18 cellular contexts compared by ENCODE assay signal in the genomic region with DNA sequence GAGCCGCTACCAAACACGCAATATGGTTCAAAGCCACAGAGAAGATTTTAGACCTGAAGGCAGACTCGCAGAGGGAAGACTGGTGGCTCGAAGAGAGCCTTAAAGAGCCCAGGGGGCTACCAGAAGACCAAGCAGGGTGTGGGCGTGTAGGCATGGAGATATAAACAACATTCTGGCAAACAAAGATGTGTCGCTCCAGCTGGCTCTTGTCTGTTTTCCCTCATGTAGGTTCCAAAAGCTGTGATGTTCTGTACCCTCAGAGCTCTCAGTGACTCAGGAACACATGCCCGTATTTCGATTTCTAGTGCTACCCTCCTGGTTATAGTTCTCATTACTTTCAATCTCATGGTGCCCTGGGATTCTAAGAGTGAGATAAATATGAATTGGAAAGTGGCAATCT. TPM values are rescaled to one million over a fixed set of nuclear protein-coding genes. Genes with fewer than 3 reads are reported as not detected.
DNase-seq lines count a peak whose midpoint lies in the region; ATAC-seq and TF ChIP-seq lines count a peak whose summit lies in the region.
"Had no signal": no experiment of that assay in that cellular context is flagged by ENCODE, and none has a peak within 500 bp of the region (broad histone marks: within the 10 kb centered on the region; RNA-seq: fewer than 3 reads in every experiment).

No MANE protein-coding gene starts in this region.

- H3K9ac ChIP-seq in IMR-90 (ENCODE audit: low read depth, low read length): no peak overlapping the region

- TF ChIP-seq POLR2A in IMR-90 (IDR thresholded peaks at IDR 0.05; ENCODE audit: low read depth, low read length) (no peak), stomach (IDR thresholded peaks at IDR 0.05) (no peak)

- TF ChIP-seq EP300 in stomach (IDR thresholded peaks at IDR 0.05): no peak

- H4K8ac ChIP-seq in IMR-90 (ENCODE audit: low read depth in 2 of 2, low read length in 2 of 2): peak overlapping the region in 1 of 2 experiments; percentile 15; a peak in 2 of 4 replicates

- H4K5ac ChIP-seq in IMR-90 (ENCODE audit: low read depth, low read length): peak overlapping the region; percentile 15; the same call in 1 of the 2 replicates

- TF ChIP-seq CTCF in BJ (IDR thresholded peaks at IDR 0.05; ENCODE audit: insufficient read depth, low read depth, low read length) (no peak), IMR-90 (conservative IDR thresholded peaks at IDR 0.05; ENCODE audit: low read depth, low read length) (no peak), choroid plexus epithelial cell (conservative IDR thresholded peaks at IDR 0.05; ENCODE audit: low read depth, low read length) (no peak), nephron (IDR thresholded peaks at IDR 0.05; ENCODE audit: unreplicated experiment in 3 of 3) (no peak), stomach (IDR thresholded peaks at IDR 0.05) (no peak)

- H3K9me3 ChIP-seq in IMR-90 (ENCODE audit: control insufficient read depth, insufficient read depth, low read length) (no peaks in the 10 kb centered on the region), stomach (no peaks in the 10 kb centered on the region)
- H3K9me3 ChIP-seq: upper lobe of right lung had no signal

- H3K27ac Mint-ChIP-seq in nephron: peak overlapping the region; percentile 21 to 85 (median 55)
- H3K27ac Mint-ChIP-seq: activated T-helper 2 cell treated with anti-CD3 and anti-CD28 coated beads, Interferon-gamma antibody, Interleukin-2, Interleukin-4, amounts not matched to agents 10 μg/mL and 5 μg/mL and 100 μg/mL, durations not matched to agents 14 hours and 24 hours and 36 hours; endodermal cell had no signal

- H3K4me2 ChIP-seq in IMR-90 (ENCODE audit: low read depth, low read length): peak overlapping the region; percentile 60

- H2AK5ac ChIP-seq in IMR-90 (ENCODE audit: low read depth, low read length): 0 out of 2 replicates have a peak overlapping the region, but pooled peaks have one; percentile 20

- intact Hi-C loops in IMR-90 (cut with micrococcal nuclease): no loop called here
- intact Hi-C loops in stomach (cut with DNase I; ENCODE audit: low total_unique reads): no loop called here

- no peak overlapping the region for H3K56ac ChIP-seq in IMR-90 (ENCODE audit: extremely low read depth, insufficient read depth, low read length)

- H3K14ac ChIP-seq in IMR-90 (replicated peaks; ENCODE audit: low read depth, low read length): no peak overlapping the region

- no peak overlapping the region for H4K91ac ChIP-seq in IMR-90 (ENCODE audit: insufficient read depth, low read depth, low read length)

- CTCF ChIA-PET in BJ (lab: Yijun Ruan, JAX) (no interaction called here), IMR-90 (lab: Yijun Ruan, JAX) (no interaction called here)

- no peak overlapping the region for H2BK5ac ChIP-seq in IMR-90 (ENCODE audit: low read depth, low read length, poor library complexity, severe bottlenecking)

- H3K36me3 Mint-ChIP-seq in nephron (ENCODE audit: low read depth): no peaks in the 10 kb centered on the region

- H2AFZ ChIP-seq in IMR-90 (replicated peaks; ENCODE audit: low read length, poor library complexity): peak overlapping the region; percentile 26

- H3K27ac ChIP-seq in IMR-90 (ENCODE audit: insufficient read depth, low read length) (no peak overlapping the region), stomach (no peak overlapping the region)
- H3K27ac ChIP-seq: upper lobe of right lung had no signal

- peak overlapping the region; percentile 3 for H2AK9ac ChIP-seq in IMR-90 (replicated peaks; ENCODE audit: low read depth, low read length, poor library complexity)

- H2BK20ac ChIP-seq in IMR-90 (ENCODE audit: low read depth, low read length): no peak overlapping the region

- no peak overlapping the region for H3K4me3 ChIP-seq in BJ (ENCODE audit: low read depth, low read length)
- H3K4me3 ChIP-seq in IMR-90 (ENCODE audit: insufficient read depth, low read depth, low read length): no peak overlapping the region
- H3K4me3 ChIP-seq in choroid plexus epithelial cell (ENCODE audit: low read depth, low read length): no peak overlapping the region
- H3K4me3 ChIP-seq in stomach: no peak overlapping the region
- H3K4me3 ChIP-seq: upper lobe of right lung had no signal

- no peaks in the 10 kb centered on the region for H3K9me3 Mint-ChIP-seq in nephron
- H3K9me3 Mint-ChIP-seq: activated T-helper 2 cell treated with anti-CD3 and anti-CD28 coated beads, Interferon-gamma antibody, Interleukin-2, Interleukin-4, amounts not matched to agents 10 μg/mL and 5 μg/mL and 100 μg/mL, durations not matched to agents 14 hours and 24 hours and 36 hours; CD8-positive, alpha-beta memory T cell; endodermal cell; naive B cell had no signal

- dilution Hi-C loops in IMR-90 (cut with HindIII; ENCODE audit: low sequenced_read_pairs, unreplicated experiment): no loop called here

- H3K9me1 ChIP-seq in IMR-90 (ENCODE audit: insufficient read depth, low read length): peaks cover 8% of the 10 kb centered on the region

- ATAC-seq in IMR-90 (ENCODE audit: low read depth): peak; percentile 56
- ATAC-seq: upper lobe of right lung had no signal

- no peak overlapping the region for H2BK15ac ChIP-seq in IMR-90 (ENCODE audit: low read depth, low read length)

- H3K36me3 ChIP-seq in BJ (ENCODE audit: control insufficient read depth, insufficient read depth, low read length) (peaks cover 2% of the 10 kb centered on the region; the same call in 1 of the 2 replicates), IMR-90 (ENCODE audit: control insufficient read depth, insufficient read depth, low read length) (no peaks in the 10 kb centered on the region), stomach (no peaks in the 10 kb centered on the region)
- H3K36me3 ChIP-seq: upper lobe of right lung had no signal

- H3K27me3 Mint-ChIP-seq in nephron (ENCODE audit: low read depth): no peaks in the 10 kb centered on the region
- H3K27me3 Mint-ChIP-seq: CD8-positive, alpha-beta memory T cell; naive B cell had no signal

- H3K4me3 Mint-ChIP-seq in nephron: no peak overlapping the region
- H3K4me3 Mint-ChIP-seq: CD8-positive, alpha-beta memory T cell; endodermal cell had no signal

- 20% methylated on average over 1 of the region's 8 CpGs; no CpG with 5 or more reads in 1 of the 2 experiments for WGBS in IMR-90 (ENCODE audit: extremely low coverage in 2 of 2, insufficient read length in 1 of 2), 2 experiments
- 74 to 82% (median 80%) methylated on average over 8 of the region's 8 CpGs for WGBS in stomach, 5 donors

- H3K27me3 ChIP-seq in BJ (ENCODE audit: control insufficient read depth, insufficient read depth, low read length) (no peaks in the 10 kb centered on the region), IMR-90 (ENCODE audit: control insufficient read depth, insufficient read depth, low read length) (no peaks in the 10 kb centered on the region), stomach (no peaks in the 10 kb centered on the region)
- H3K27me3 ChIP-seq: upper lobe of right lung had no signal

- peak overlapping the region; percentile 59; the same call in 1 of the 2 replicates for H3K4ac ChIP-seq in IMR-90 (ENCODE audit: low read depth, low read length)

- no peak for TF ChIP-seq RAD21 in IMR-90 (IDR thresholded peaks at IDR 0.05; ENCODE audit: low read length)

- H2BK120ac ChIP-seq in IMR-90 (ENCODE audit: low read depth, low read length): peak overlapping the region; percentile 20; the same call in 1 of the 2 replicates

- peaks cover 41% of the 10 kb centered on the region for H3K4me1 Mint-ChIP-seq in nephron

- no peaks in the 10 kb centered on the region for H4K20me1 ChIP-seq in IMR-90 (ENCODE audit: insufficient read depth, low read length)

- H3K18ac ChIP-seq in IMR-90 (ENCODE audit: low read depth, low read length): no peak overlapping the region

- BruUV-seq in IMR-90 (replicated peaks; lab: Mats Ljungman, UMichigan): no TSS peak

- POLR2A ChIA-PET in BJ (lab: Charles Lee) (no interaction called here), IMR-90 (lab: Charles Lee; ENCODE audit: unreplicated experiment) (no interaction called here)

- in situ Hi-C loops in IMR-90 (cut with MboI; ENCODE audit: low sequenced_read_pairs): no loop called here

- H3K4me1 ChIP-seq in IMR-90 (ENCODE audit: control insufficient read depth, insufficient read depth, low read length) (peaks cover 7% of the 10 kb centered on the region), stomach (peaks cover 0 to 6% (median 4%) of the 10 kb centered on the region in 4 donors)
- H3K4me1 ChIP-seq: upper lobe of right lung had no signal

- H3K79me1 ChIP-seq in IMR-90 (ENCODE audit: low read depth in 1 of 2, low read length in 2 of 2): peaks cover 33 to 63% of the 10 kb centered on the region in 2 experiments

- DNase-seq in BJ (ENCODE audit: low read depth) (peak; percentile 41), IMR-90 (peak; percentile 80), choroid plexus epithelial cell (ENCODE audit: low read depth) (peak; percentile 47), SIG-M5 treated with dmso at 0.1 percent for 504 hours (lab: John Stamatoyannopoulos, UW; ENCODE audit: unreplicated experiment) (no peak), stomach (no peak), middle frontal gyrus (ENCODE audit: extremely low spot score, low spot score) (no peak)
- DNase-seq: activated CD4-positive, alpha-beta T cell treated with anti-CD3 and anti-CD28 coated beads, Interleukin-2, amount 50 U/mL, for 4 hours; CD8-positive, alpha-beta memory T cell; endodermal cell; naive B cell; NCI-H1930; NCI-H524; stimulated activated CD4-positive, alpha-beta T cell treated with anti-CD3 and anti-CD28 coated beads, Interleukin-2, amount 100 ng/mL, for 24 hours; stimulated activated CD8-positive, alpha-beta memory T cell treated with anti-CD3 and anti-CD28 coated beads, Interleukin-4, amount 100 ng/mL, for 48 hours; T-helper 9 cell; upper lobe of right lung had no signal

- H3K23ac ChIP-seq in IMR-90 (ENCODE audit: low read depth, low read length): no peak overlapping the region

TF ChIP-seq in IMR-90, 13 proteins besides CTCF, POLR2A, EP300 and RAD21 (continues in another document):
- TF ChIP-seq CEBPB (IDR thresholded peaks at IDR 0.05; ENCODE audit: low read depth, low read length): no peak
- no peak for TF ChIP-seq RFX5 (IDR thresholded peaks at IDR 0.05; ENCODE audit: low read depth, low read length)
- TF ChIP-seq, protein P1, sequence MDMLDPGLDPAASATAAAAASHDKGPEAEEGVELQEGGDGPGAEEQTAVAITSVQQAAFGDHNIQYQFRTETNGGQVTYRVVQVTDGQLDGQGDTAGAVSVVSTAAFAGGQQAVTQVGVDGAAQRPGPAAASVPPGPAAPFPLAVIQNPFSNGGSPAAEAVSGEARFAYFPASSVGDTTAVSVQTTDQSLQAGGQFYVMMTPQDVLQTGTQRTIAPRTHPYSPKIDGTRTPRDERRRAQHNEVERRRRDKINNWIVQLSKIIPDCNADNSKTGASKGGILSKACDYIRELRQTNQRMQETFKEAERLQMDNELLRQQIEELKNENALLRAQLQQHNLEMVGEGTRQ (IDR thresholded peaks at IDR 0.05; ENCODE audit: low read depth, low read length): no peak

RNA-seq across cellular contexts. Expression of gene DOCK10, which starts 44.5 kb away (rescaled TPM):
- 62.7 and 71.0 TPM in 2 replicates for polyA plus RNA-seq in BJ (2011; rRNA removed)
- polyA minus RNA-seq in BJ (2011; rRNA and poly(A)+ RNA removed): 76.6 and 96.1 TPM in 2 replicates
- total RNA-seq in IMR-90 (2012; rRNA removed): 63.6 and 75.3 TPM in 2 replicates
- 46.7 and 58.6 TPM in 2 replicates for polyA plus RNA-seq in IMR-90 (2012; rRNA removed)
- polyA plus RNA-seq in IMR-90 (2012; cell fraction: cytosol; rRNA removed): 15.4 and 38.0 TPM in 2 replicates
- 38.5 and 130 TPM in 2 replicates for polyA plus RNA-seq in IMR-90 (2012; cell fraction: nucleus; rRNA removed; ENCODE audit: low replicate concordance)
- total RNA-seq in stomach: 10 to 100 TPM in 3 of 5 donors, 1 to 10 TPM in 1, under 1 TPM in 1; 0.89 to 33.8 (median 19.7) TPM
- polyA plus RNA-seq in stomach: 1 to 10 TPM; 1.6 to 2.0 (median 1.7) TPM

Comparison
In these comparisons a context has a peak if more than half of its experiments do, and no peak if none do; other contexts are left out.
1. DNase-seq: peak in BJ (single experiment), IMR-90 (single experiment) and choroid plexus epithelial cell (single experiment); none in SIG-M5 treated with dmso at 0.1 percent for 504 hours (single experiment), stomach (single experiment) and middle frontal gyrus (single experiment).
2. RNA of gene DOCK10, which starts 44.5 kb away (polyA plus RNA-seq): 62.7 to 71.0 TPM in BJ and 15.4 to 130 TPM in IMR-90; 1.6 to 2.0 TPM in stomach; every median in the first group is over 4 times any median in the second.